In genomic region chr2:71548589-71549485, GRCh38 we compare ENCODE assay signal across 1 cellular context.
TF ChIP-seq lines count a peak whose summit lies in the region.

No MANE protein-coding gene starts in this region.

TF ChIP-seq in HEK293, 187 proteins besides CTCF, POLR2A, EP300 and RAD21 (continued from another document):
- no peak for TF ChIP-seq ATF2 (tag by site-specific recombination; IDR thresholded peaks at IDR 0.05; ENCODE audit: low read depth)
- no peak for TF ChIP-seq ZNF354C (tag by site-specific recombination; IDR thresholded peaks at IDR 0.05; ENCODE audit: borderline replicate concordance, low read depth)
- TF ChIP-seq SP3 (tag by site-specific recombination; IDR thresholded peaks at IDR 0.05) = no peak
- no peak for TF ChIP-seq ZSCAN30 (tag by site-specific recombination; IDR thresholded peaks at IDR 0.05)
- 0 out of 2 replicates have a peak, but pooled peaks have one; percentile 21 for TF ChIP-seq ZNF2 (tag by site-specific recombination; IDR thresholded peaks at IDR 0.05)
- no peak for TF ChIP-seq WT1 (tag by site-specific recombination; IDR thresholded peaks at IDR 0.05)
- peak; percentile 36; the same call in 1 of the 2 replicates for TF ChIP-seq ZBTB17 (tag by site-specific recombination; IDR thresholded peaks at IDR 0.05)
- no peak for TF ChIP-seq GFI1B (tag by site-specific recombination; IDR thresholded peaks at IDR 0.05)
